In genomic region chr1:23528245-23528978, GRCh38 we compare ENCODE assay signal across 1 cellular context.
TF ChIP-seq lines count a peak whose summit lies in the region.

No MANE protein-coding gene starts in this region.

TF ChIP-seq in H1, 55 proteins besides CTCF, POLR2A, EP300 and RAD21 (continued from another document):
- no peak for TF ChIP-seq MAX (IDR thresholded peaks at IDR 0.05)
- TF ChIP-seq NRF1 (IDR thresholded peaks at IDR 0.05; ENCODE audit: low read depth, low read length), result no peak
- TF ChIP-seq SUZ12 (IDR thresholded peaks at IDR 0.05; ENCODE audit: low read length), result no peak
- no peak for TF ChIP-seq YY1 (IDR thresholded peaks at IDR 0.05; ENCODE audit: low read depth, low read length)
- TF ChIP-seq SAP30 (IDR thresholded peaks at IDR 0.05; ENCODE audit: insufficient read depth, insufficient replicate concordance, low read length), result no peak
- no peak for TF ChIP-seq KDM5A (IDR thresholded peaks at IDR 0.05; ENCODE audit: low read length)
- no peak for TF ChIP-seq BRCA1 (IDR thresholded peaks at IDR 0.05; ENCODE audit: low read depth, low read length)
